Comparison of ENCODE assay signal across 30 cellular contexts in genomic region chr11:37092487-37092886, GRCh38.
"Had no signal": no experiment of that assay in that cellular context is flagged by ENCODE, and none has a peak within 500 bp of the region (broad histone marks: within the 10 kb centered on the region; RNA-seq: fewer than 3 reads in every experiment).

No MANE protein-coding gene starts in this region.

- H3K27me3 ChIP-seq: adrenal gland, ascending aorta, body of pancreas, brain microvascular endothelial cell, breast epithelium, cardiac muscle cell had no signal

- H3K4me1 ChIP-seq: adrenal gland, ascending aorta, body of pancreas, breast epithelium had no signal

- H3K27ac ChIP-seq: adrenal gland, ascending aorta, body of pancreas, brain microvascular endothelial cell, breast epithelium, cardiac muscle cell had no signal

- H3K4me3 ChIP-seq: adrenal gland, ascending aorta, body of pancreas, breast epithelium, cardiac muscle cell had no signal

- ATAC-seq: activated naive CD4-positive, alpha-beta T cell treated with anti-CD3 and anti-CD28 coated beads, Interleukin-2, amount 50 U/mL, for 72 hours; activated naive CD8-positive, alpha-beta T cell treated with anti-CD3 and anti-CD28 coated beads, Interleukin-2, amount 50 U/mL, for 24 hours; activated T-cell treated with anti-CD3 and anti-CD28 coated beads, Interleukin-2, amount 50 U/mL, for 4 hours; activated T-cell treated with anti-CD3 and anti-CD28 coated beads, Interleukin-2, amount 50 U/mL, for 72 hours; activated T-helper 17 cell treated with anti-CD3 and anti-CD28 coated beads, Interleukin-2, amount 50 U/mL, for 72 hours; body of pancreas had no signal

- DNase-seq: activated effector memory CD4-positive, alpha-beta T cell treated with anti-CD3 and anti-CD28 coated beads, Interleukin-2, amount 50 U/mL, for 16 hours; activated effector memory CD4-positive, alpha-beta T cell treated with Interleukin-2 at 50 U/mL for 16 hours; activated gamma-delta T cell; activated gamma-delta T cell treated with Interleukin-2 at 50 U/mL for 16 hours; activated naive CD4-positive, alpha-beta T cell; activated naive CD4-positive, alpha-beta T cell treated with anti-CD3 and anti-CD28 coated beads for 36 hours; activated naive CD4-positive, alpha-beta T cell treated with anti-CD3 and anti-CD28 coated beads, Interleukin-2, amount 10 ng/mL, durations not matched to agents 7 days and 5 days; activated naive CD4-positive, alpha-beta T cell treated with anti-CD3 and anti-CD28 coated beads, Interleukin-2, amount 50 U/mL, for 16 hours; activated naive CD4-positive, alpha-beta T cell treated with Interleukin-2 at 50 U/mL for 16 hours; activated naive CD8-positive, alpha-beta T cell treated with anti-CD3 and anti-CD28 coated beads for 36 hours; activated naive CD8-positive, alpha-beta T cell treated with anti-CD3 and anti-CD28 coated beads, Interleukin-2, amount 10 ng/mL, durations not matched to agents 7 days and 5 days; activated naive CD8-positive, alpha-beta T cell treated with anti-CD3 and anti-CD28 coated beads, Interleukin-2, amount 50 U/mL, for 24 hours; activated T-cell treated with anti-CD3 and anti-CD28 coated beads, Interleukin-2, amount 50 U/mL, for 4 hours; activated T-cell treated with anti-CD3 and anti-CD28 coated beads, Interleukin-2, amount 50 U/mL, for 48 hours; activated T-cell treated with anti-CD3 and anti-CD28 coated beads, Interleukin-2, amount 50 U/mL, for 72 hours; adrenal gland; amniotic stem cell; amygdala; anterior cingulate cortex; aorta; body of pancreas; brain microvascular endothelial cell; caudate nucleus; central memory CD4-positive, alpha-beta T cell; cerebellar nuclear complex had no signal

- H3K9me3 ChIP-seq: adrenal gland, ascending aorta, body of pancreas, breast epithelium had no signal

- H3K36me3 ChIP-seq: adrenal gland, ascending aorta, brain microvascular endothelial cell, breast epithelium, cardiac muscle cell had no signal
